ENCODE assay signal across 10 cellular contexts in the genomic region with DNA sequence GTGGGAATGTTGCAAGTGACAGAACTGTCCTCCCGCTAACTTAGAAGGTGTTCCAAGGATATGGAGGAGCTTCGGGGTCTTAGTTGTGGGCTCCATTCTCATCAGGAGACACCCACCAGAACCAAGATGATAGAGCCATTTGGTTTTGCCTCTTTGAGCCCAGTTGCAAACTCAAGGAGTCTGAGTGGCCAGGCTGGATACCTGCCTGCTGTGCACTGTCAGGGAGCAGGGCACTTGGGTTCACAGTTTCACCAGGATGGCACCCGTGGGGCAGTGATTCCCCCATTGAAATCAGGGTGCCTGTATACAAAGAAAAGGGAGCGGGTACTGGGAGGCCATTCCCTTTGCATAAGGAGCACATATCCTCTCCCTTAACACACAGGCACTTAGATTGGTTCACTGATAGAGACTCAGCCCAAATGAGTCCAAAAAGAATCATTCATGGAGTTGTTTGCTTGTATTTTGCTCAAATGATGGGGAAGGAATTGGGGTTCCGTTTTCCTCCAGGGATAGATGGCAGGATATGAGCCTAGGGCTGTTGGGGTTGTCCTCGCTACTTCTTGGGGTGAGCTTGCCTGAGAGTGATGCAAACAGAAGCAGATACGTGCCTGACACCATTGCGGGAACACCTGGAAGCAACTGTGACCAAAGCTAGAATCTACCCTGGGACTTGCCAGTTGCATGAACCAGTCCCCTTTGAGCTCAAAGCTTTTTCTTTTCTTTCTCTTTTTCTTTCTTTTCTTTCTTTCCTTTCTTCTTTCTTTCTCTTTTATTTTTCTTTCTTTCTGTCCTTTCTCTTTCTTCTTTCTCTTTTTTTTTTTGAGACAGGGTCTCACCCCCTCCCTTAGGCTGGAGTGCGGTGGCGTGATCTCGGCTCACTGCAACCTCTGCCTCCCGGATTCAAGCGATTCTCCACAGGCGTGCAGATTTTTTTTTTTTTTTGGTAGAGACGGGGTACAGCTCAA. TPM values are rescaled to one million over a fixed set of nuclear protein-coding genes. Genes with fewer than 3 reads are reported as not detected.
A peak's percentile ranks its signal among the peaks of the same experiment; 100 is the strongest.
DNase-seq lines count a peak whose midpoint lies in the region; ATAC-seq, FAIRE-seq and TF ChIP-seq lines count a peak whose summit lies in the region.
"Had no signal": no experiment of that assay in that cellular context is flagged by ENCODE, and none has a peak within 500 bp of the region (broad histone marks: within the 10 kb centered on the region; RNA-seq: fewer than 3 reads in every experiment).

No MANE protein-coding gene starts in this region.

- no peak for DNase-seq in BE2C
- no peak for DNase-seq in GM18507 (ENCODE audit: extremely low spot score, insufficient read length, low read depth)
- DNase-seq in T-helper 22 cell (ENCODE audit: low read depth): peak; percentile 52
- no peak for DNase-seq in aorta
- DNase-seq in WERI-Rb-1: no peak
- DNase-seq in glomerular visceral epithelial cell (ENCODE audit: extremely low spot score): no peak
- DNase-seq: NCI-H526 treated with DMSO at 0.1 percent for 48 hours had no signal

- FAIRE-seq in GM18507 (lab: Jason Lieb, UNC): peak; percentile 60

- H3K9me3 ChIP-seq in BE2C (no peaks in the 10 kb centered on the region), iPS-18a (ENCODE audit: control insufficient read depth, low read depth, low read length) (no peaks in the 10 kb centered on the region), aorta (ENCODE audit: control insufficient read depth, low read length) (no peaks in the 10 kb centered on the region), WERI-Rb-1 (ENCODE audit: severe bottlenecking) (no peaks in the 10 kb centered on the region)

- H3K27me3 ChIP-seq in BE2C: no peaks in the 10 kb centered on the region
- H3K27me3 ChIP-seq in iPS-18a (ENCODE audit: control insufficient read depth, insufficient read depth, low read length): peaks cover 26% of the 10 kb centered on the region
- H3K27me3 ChIP-seq in aorta (ENCODE audit: control insufficient read depth in 1 of 2, insufficient read depth in 2 of 2, low read length in 1 of 2): no peaks in the 10 kb centered on the region
- H3K27me3 ChIP-seq in WERI-Rb-1 (ENCODE audit: insufficient read depth, low read depth, severe bottlenecking): no peaks in the 10 kb centered on the region

- peak overlapping the region; percentile 66 for H3K4me3 ChIP-seq in BE2C (ENCODE audit: low read depth, low read length)
- H3K4me3 ChIP-seq in iPS-18a (ENCODE audit: low read length): peak overlapping the region; percentile 62
- no peak overlapping the region for H3K4me3 ChIP-seq in aorta (ENCODE audit: low read length in 2 of 2)
- H3K4me3 ChIP-seq in WERI-Rb-1 (ENCODE audit: low read depth, low read length): no peak overlapping the region

- no peak for TF ChIP-seq CTCF in BE2C (IDR thresholded peaks at IDR 0.05; ENCODE audit: low read depth, low read length)
- TF ChIP-seq CTCF in WERI-Rb-1 (IDR thresholded peaks at IDR 0.05; ENCODE audit: low read depth, low read length): no peak

- ATAC-seq in aorta (ENCODE audit: low FRiP score) (no peak), GM19351 (IDR thresholded peaks at IDR 0.05; ENCODE audit: unreplicated experiment) (no peak)

- H3K36me3 ChIP-seq in BE2C: peaks cover 13% of the 10 kb centered on the region
- no peaks in the 10 kb centered on the region for H3K36me3 ChIP-seq in iPS-18a (ENCODE audit: control insufficient read depth, low read depth, low read length)
- no peaks in the 10 kb centered on the region for H3K36me3 ChIP-seq in aorta (ENCODE audit: control insufficient read depth in 1 of 2, insufficient read depth in 2 of 2, low read length in 1 of 2)
- H3K36me3 ChIP-seq in WERI-Rb-1: no peaks in the 10 kb centered on the region

- WGBS in aorta, 2 donors: 38 to 40% methylated on average over 15 of the region's 15 CpGs

- no peak overlapping the region for H3K27ac ChIP-seq in iPS-18a (ENCODE audit: low read length)
- H3K27ac ChIP-seq in aorta (ENCODE audit: low read depth in 1 of 2, low read length in 2 of 2): no peak overlapping the region
- no peak overlapping the region for H3K27ac ChIP-seq in WERI-Rb-1

- H3K9ac ChIP-seq in iPS-18a (ENCODE audit: low read length): peak overlapping the region; percentile 58

- intact Hi-C loops in aorta (cut with DNase I): no loop called here

- H3K4me1 ChIP-seq in BE2C (peaks cover 20% of the 10 kb centered on the region), iPS-18a (ENCODE audit: control insufficient read depth, low read depth, low read length) (peaks cover 14% of the 10 kb centered on the region), aorta (ENCODE audit: control insufficient read depth in 1 of 2, insufficient read depth in 2 of 2, low read length in 2 of 2) (no peaks in the 10 kb centered on the region)

RNA-seq across cellular contexts. Expression of gene PRR7, which starts 1.3 kb away (rescaled TPM):
- polyA plus RNA-seq in BE2C (2012; ENCODE audit: insufficient read depth, insufficient read length, low read depth): 84.9 TPM
- total RNA-seq in aorta: 1 to 10 TPM; 1.9 to 2.0 TPM
- polyA plus RNA-seq in aorta: under 1 TPM in 1 of 2 donors, not detected in 1; 0.74 TPM

RNA-seq across cellular contexts. Expression of gene GRK6, which starts 18.9 kb away (rescaled TPM):
- polyA plus RNA-seq in BE2C (2012; ENCODE audit: insufficient read depth, insufficient read length, low read depth): 58.6 TPM
- 10 to 100 TPM; 26.8 to 27.6 TPM for total RNA-seq in aorta
- polyA plus RNA-seq in aorta: 10 to 100 TPM; 13.0 to 14.1 TPM

RNA-seq across cellular contexts. Expression of gene DBN1, which starts 28.1 kb away (rescaled TPM):
- polyA plus RNA-seq in BE2C (2012; ENCODE audit: insufficient read depth, insufficient read length, low read depth): 454 TPM
- 100 to 1,000 TPM in 1 of 2 donors, 10 to 100 TPM in 1; 66.3 to 140 TPM for total RNA-seq in aorta
- polyA plus RNA-seq in aorta: 10 to 100 TPM; 23.7 to 68.9 TPM

RNA-seq across cellular contexts. Expression of gene F12, which starts 36.0 kb away (rescaled TPM):
- polyA plus RNA-seq in BE2C (2012; ENCODE audit: insufficient read depth, insufficient read length, low read depth): 68.2 TPM
- total RNA-seq in aorta: under 1 TPM; 0.23 to 0.33 TPM
- 1 to 10 TPM in 1 of 2 donors, not detected in 1; 1.8 TPM for polyA plus RNA-seq in aorta

RNA-seq across cellular contexts. Expression of gene PFN3, which starts 44.9 kb away (rescaled TPM):
- polyA plus RNA-seq in BE2C (2012; ENCODE audit: insufficient read depth, insufficient read length, low read depth): not detected
- not detected for total RNA-seq in aorta
- not detected for polyA plus RNA-seq in aorta
- total RNA-seq: glomerular endothelial cell had no signal

Comparison
In these comparisons a context has a peak if more than half of its experiments do, and no peak if none do; other contexts are left out.
1. H3K4me3 ChIP-seq: peak in BE2C (single experiment) and iPS-18a (single experiment); none in aorta (0 of 2) and WERI-Rb-1 (single experiment).